19 cellular contexts compared by ENCODE assay signal in genomic region chr10:8073696-8074416, GRCh38. TPM values are rescaled to one million over a fixed set of nuclear protein-coding genes. Genes with fewer than 3 reads are reported as not detected.
A peak's percentile ranks its signal among the peaks of the same experiment; 100 is the strongest.
DNase-seq lines count a peak whose midpoint lies in the region; ATAC-seq and TF ChIP-seq lines count a peak whose summit lies in the region.
"Had no signal": no experiment of that assay in that cellular context is flagged by ENCODE, and none has a peak within 500 bp of the region (broad histone marks: within the 10 kb centered on the region; RNA-seq: fewer than 3 reads in every experiment).

No MANE protein-coding gene starts in this region.

- no peaks in the 10 kb centered on the region for H3K27me3 Mint-ChIP-seq in activated CD4-positive, alpha-beta T cell treated with anti-CD3 and anti-CD28 coated beads, Interleukin-2, amount 10 ng/mL, durations not matched to agents 24 days and 14 days

- H3K4me1 Mint-ChIP-seq in activated CD4-positive, alpha-beta T cell treated with anti-CD3 and anti-CD28 coated beads, Interleukin-2, amount 10 ng/mL, durations not matched to agents 24 days and 14 days, result peaks cover 51% of the 10 kb centered on the region

- peak overlapping the region; percentile 3 for H3K9ac ChIP-seq in smooth muscle cell (ENCODE audit: low read depth)
- H3K9ac ChIP-seq in Karpas-422 (ENCODE audit: low read length), result no peak overlapping the region

- no peak for TF ChIP-seq CTCF in smooth muscle cell (IDR thresholded peaks at IDR 0.05; ENCODE audit: borderline replicate concordance, insufficient read depth, poor library complexity, severe bottlenecking)
- no peak for TF ChIP-seq CTCF in body of pancreas (IDR thresholded peaks at IDR 0.05)

- H2AFZ ChIP-seq in smooth muscle cell (ENCODE audit: low read depth) (no peak overlapping the region), Karpas-422 (ENCODE audit: low read length) (no peak overlapping the region)

- H3K4me2 ChIP-seq in smooth muscle cell (peak overlapping the region; percentile 33), Karpas-422 (ENCODE audit: low read depth, low read length, poor library complexity, severe bottlenecking) (no peak overlapping the region)

- H3K4me3 ChIP-seq in MG63 (no peak overlapping the region), smooth muscle cell (no peak overlapping the region), body of pancreas (no peak overlapping the region), Karpas-422 (ENCODE audit: low read length) (no peak overlapping the region)
- H3K4me3 ChIP-seq: coronary artery, esophagus muscularis mucosa had no signal

- peak overlapping the region; percentile 40 for H3K27ac ChIP-seq in adipose tissue (ENCODE audit: low read depth, low read length)
- peak overlapping the region; percentile 74 for H3K27ac ChIP-seq in smooth muscle cell (ENCODE audit: low read depth)
- H3K27ac ChIP-seq in body of pancreas, result no peak overlapping the region
- no peak overlapping the region for H3K27ac ChIP-seq in Karpas-422 (ENCODE audit: low read length)
- H3K27ac ChIP-seq: coronary artery, esophagus muscularis mucosa had no signal

- no peaks in the 10 kb centered on the region for H3K9me2 ChIP-seq in Karpas-422 (replicated peaks; ENCODE audit: insufficient read depth, low read length)

- intact Hi-C loops in activated CD4-positive, alpha-beta T cell treated with anti-CD3 and anti-CD28 coated beads, Interleukin-2, amount 10 ng/mL, durations not matched to agents 24 days and 14 days (cut with micrococcal nuclease), result no loop called here
- intact Hi-C loops in body of pancreas (cut with DNase I), result no loop called here

- no peak for TF ChIP-seq POLR2A in body of pancreas (IDR thresholded peaks at IDR 0.05)

- 81 to 91% (median 91%) methylated on average over 15 of the region's 15 CpGs for WGBS in adipose tissue, 3 donors
- 64% methylated on average over 15 of the region's 15 CpGs for WGBS in smooth muscle cell (ENCODE audit: low lambda C conversion rate)
- 73 to 81% methylated on average over 15 of the region's 15 CpGs for WGBS in body of pancreas, 2 donors

- H3K27me3 ChIP-seq in MG63 (no peaks in the 10 kb centered on the region), smooth muscle cell (ENCODE audit: low read depth) (no peaks in the 10 kb centered on the region), body of pancreas (no peaks in the 10 kb centered on the region), Karpas-422 (ENCODE audit: low read length) (no peaks in the 10 kb centered on the region)

- no peak overlapping the region for H3K4me3 Mint-ChIP-seq in activated CD4-positive, alpha-beta T cell treated with anti-CD3 and anti-CD28 coated beads, Interleukin-2, amount 10 ng/mL, durations not matched to agents 24 days and 14 days
- H3K4me3 Mint-ChIP-seq: stimulated activated naive B cell treated with anti-CD40 and anti-IgM and Interleukin-4, amounts not matched to agents 10 μg/mL and 1 μg/mL and 100 μg/mL, for 72 hours had no signal

- peaks cover 10% of the 10 kb centered on the region for H3F3A ChIP-seq in smooth muscle cell (ENCODE audit: low read depth)

- H3K4me1 ChIP-seq in smooth muscle cell (ENCODE audit: low read depth), result peaks cover 4% of the 10 kb centered on the region
- no peaks in the 10 kb centered on the region for H3K4me1 ChIP-seq in body of pancreas
- no peaks in the 10 kb centered on the region for H3K4me1 ChIP-seq in Karpas-422 (ENCODE audit: low read length)
- H3K4me1 ChIP-seq: esophagus muscularis mucosa had no signal

- no peaks in the 10 kb centered on the region for H3K79me2 ChIP-seq in smooth muscle cell (ENCODE audit: low read depth)
- no peaks in the 10 kb centered on the region for H3K79me2 ChIP-seq in Karpas-422 (ENCODE audit: low read length)

- H3K27ac Mint-ChIP-seq in activated CD4-positive, alpha-beta T cell treated with anti-CD3 and anti-CD28 coated beads, Interleukin-2, amount 10 ng/mL, durations not matched to agents 24 days and 14 days, result peak overlapping the region; percentile 56
- H3K27ac Mint-ChIP-seq: stimulated activated naive B cell treated with anti-CD40 and anti-IgM and Interleukin-4, amounts not matched to agents 10 μg/mL and 1 μg/mL and 100 μg/mL, for 72 hours had no signal

- peaks cover 75% of the 10 kb centered on the region for H3K36me3 Mint-ChIP-seq in activated CD4-positive, alpha-beta T cell treated with anti-CD3 and anti-CD28 coated beads, Interleukin-2, amount 10 ng/mL, durations not matched to agents 24 days and 14 days (ENCODE audit: low read depth)

- H4K20me1 ChIP-seq in smooth muscle cell (ENCODE audit: low read depth) (no peaks in the 10 kb centered on the region), Karpas-422 (ENCODE audit: insufficient read depth, low read depth, low read length) (no peaks in the 10 kb centered on the region)

- DNase-seq in activated CD4-positive, alpha-beta T cell treated with anti-CD3 and anti-CD28 coated beads, Interleukin-2, amount 10 ng/mL, durations not matched to agents 24 days and 14 days, result no peak
- no peak for DNase-seq in activated CD4-positive, alpha-beta T cell treated with anti-CD3 and anti-CD28 coated beads, Interleukin-2, amount 50 U/mL, for 4 hours
- peak; percentile 18 for DNase-seq in MG63
- DNase-seq in smooth muscle cell (lab: John Stamatoyannopoulos, UW; ENCODE audit: unreplicated experiment), result no peak
- no peak for DNase-seq in body of pancreas
- DNase-seq in Karpas-422, result no peak
- DNase-seq: GF-D8; glutamatergic neuron; kidney; midbrain; NCI-H69; nucleus accumbens; stimulated activated naive B cell treated with anti-CD40 and anti-IgM and Interleukin-4, amounts not matched to agents 10 μg/mL and 1 μg/mL and 100 μg/mL, for 72 hours had no signal

- H3K9me3 ChIP-seq in MG63 (no peaks in the 10 kb centered on the region), smooth muscle cell (replicated peaks; ENCODE audit: low read depth) (no peaks in the 10 kb centered on the region), body of pancreas (no peaks in the 10 kb centered on the region), Karpas-422 (ENCODE audit: low read length) (no peaks in the 10 kb centered on the region)
- H3K9me3 ChIP-seq: esophagus muscularis mucosa had no signal

- peaks cover 3% of the 10 kb centered on the region for H3K9me3 Mint-ChIP-seq in activated CD4-positive, alpha-beta T cell treated with anti-CD3 and anti-CD28 coated beads, Interleukin-2, amount 10 ng/mL, durations not matched to agents 24 days and 14 days

- H3K36me3 ChIP-seq in MG63 (no peaks in the 10 kb centered on the region), smooth muscle cell (ENCODE audit: low read depth) (no peaks in the 10 kb centered on the region), body of pancreas (replicated peaks in 1 of 2; ENCODE audit: insufficient read depth in 1 of 2, low read depth in 2 of 2) (no peaks in the 10 kb centered on the region), Karpas-422 (ENCODE audit: insufficient read depth, low read length) (no peaks in the 10 kb centered on the region)

- ATAC-seq in body of pancreas (no peak), GM18519 (IDR thresholded peaks at IDR 0.05; ENCODE audit: low FRiP score, unreplicated experiment) (no peak)
- ATAC-seq: HCT116; Panc1; stimulated activated naive B cell treated with anti-CD40 and anti-IgM and Interleukin-4, amounts not matched to agents 10 μg/mL and 1 μg/mL and 100 μg/mL, for 72 hours had no signal

RNA-seq across cellular contexts. Expression of gene GATA3, which starts 19.4 kb away (rescaled TPM):
- 79.7 and 81.0 TPM in 2 replicates for total RNA-seq in activated CD4-positive, alpha-beta T cell treated with anti-CD3 and anti-CD28 coated beads, Interleukin-2, amount 10 ng/mL, durations not matched to agents 24 days and 14 days
- not detected in 2 replicates for total RNA-seq in MG63 (2014; rRNA removed; shearing (Covaris generic); ENCODE audit: low replicate concordance)
- polyA plus RNA-seq in adipose tissue (1 to 10 TPM in 2 of 3 donors, under 1 TPM in 1; 0.36 to 2.4 (median 1.6) TPM), smooth muscle cell (6.9 and 22.6 TPM in 2 replicates)
- total RNA-seq in smooth muscle cell (2.3 and 5.2 TPM in 2 replicates), body of pancreas (under 1 TPM; 0.26 to 0.66 TPM)
- total RNA-seq in Karpas-422 (2014; rRNA removed; shearing (Covaris generic); ENCODE audit: low replicate concordance), result not detected in 2 replicates

Comparison
In these comparisons a context has a peak if more than half of its experiments do, and no peak if none do; other contexts are left out.
1. H3K27ac ChIP-seq: peak in adipose tissue (single experiment) and smooth muscle cell (single experiment); none in body of pancreas (0 of 4) and Karpas-422 (single experiment).
2. RNA of gene GATA3, which starts 19.4 kb away (total RNA-seq): 79.7 to 81.0 TPM in activated CD4-positive, alpha-beta T cell treated with anti-CD3 and anti-CD28 coated beads, Interleukin-2, amount 10 ng/mL, durations not matched to agents 24 days and 14 days; 2.3 to 5.2 TPM in smooth muscle cell, 0.26 to 0.66 TPM in body of pancreas, not detected in MG63 and not detected in Karpas-422; every median in the first group is over 10 times any median in the second.